Comparison of ENCODE assay signal across 26 cellular contexts in the genomic region with DNA sequence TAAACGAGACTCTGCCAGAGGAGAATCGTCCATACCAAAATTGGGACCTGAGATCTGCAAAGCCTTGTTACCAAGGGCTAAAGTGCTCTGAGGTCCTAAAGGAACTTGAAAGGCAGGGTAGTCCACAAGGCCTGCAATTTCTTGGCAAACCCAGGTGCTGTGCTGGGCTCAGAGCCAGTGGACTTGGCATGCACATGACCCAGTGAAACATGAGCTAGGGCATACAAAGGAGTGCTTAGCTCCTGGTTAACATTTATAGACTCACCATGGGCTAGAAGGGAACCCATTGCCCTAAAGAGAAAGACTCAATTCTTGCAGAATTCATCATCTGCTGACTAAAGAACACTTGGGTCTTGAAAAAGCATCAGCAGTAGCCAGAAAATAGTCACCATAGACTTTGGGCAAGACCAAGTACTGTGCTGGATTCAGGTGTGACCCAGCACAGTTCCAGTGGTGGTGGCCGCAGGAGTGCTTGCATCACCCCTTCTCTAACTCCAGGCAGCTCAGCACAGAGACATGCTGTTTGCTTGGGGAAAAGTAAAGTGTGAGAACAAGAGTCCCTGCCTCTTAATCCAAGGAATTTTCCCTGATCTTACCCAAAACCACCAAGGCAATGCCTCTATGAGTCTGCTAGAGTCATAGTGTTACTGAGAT.
DNase-seq lines count a peak whose midpoint lies in the region; ATAC-seq, FAIRE-seq and TF ChIP-seq lines count a peak whose summit lies in the region.
"Had no signal": no experiment of that assay in that cellular context is flagged by ENCODE, and none has a peak within 500 bp of the region (broad histone marks: within the 10 kb centered on the region; RNA-seq: fewer than 3 reads in every experiment).

No MANE protein-coding gene starts in this region.

- no peak for TF ChIP-seq CTCF in bronchial epithelial cell (IDR thresholded peaks at IDR 0.05; ENCODE audit: insufficient read depth, low read length, severe bottlenecking)

- no peak overlapping the region for H3K4me3 ChIP-seq in bronchial epithelial cell (ENCODE audit: low read depth, low read length)
- H3K4me3 ChIP-seq: psoas muscle, SJSA1, skin epidermis, upper lobe of right lung had no signal

- H3K27me3 ChIP-seq in bronchial epithelial cell (ENCODE audit: control insufficient read depth, insufficient read depth, low read length), result no peaks in the 10 kb centered on the region
- H3K27me3 ChIP-seq: BE2C, SJSA1, upper lobe of right lung had no signal

- DNase-seq in SHP77 (lab: John Stamatoyannopoulos, UW) (peak; percentile 0 to 52), SHP77 treated with DMSO at 0.1 percent for 48 hours (lab: John Stamatoyannopoulos, UW) (no peak), NCI-H446 (lab: John Stamatoyannopoulos, UW) (peak; percentile 44 to 86), bronchial epithelial cell (ENCODE audit: low read depth) (peak; percentile 29), renal cortical epithelial cell (ENCODE audit: low read depth) (peak; percentile 26), NCI-H1436 (lab: John Stamatoyannopoulos, UW) (no peak), ureter (ENCODE audit: low spot score) (no peak)
- DNase-seq: activated CD4-positive, alpha-beta T cell treated with anti-CD3 and anti-CD28 coated beads, Interleukin-2, amount 10 ng/mL, durations not matched to agents 24 days and 14 days; activated naive CD4-positive, alpha-beta T cell treated with anti-CD3 and anti-CD28 coated beads, Interleukin-2, amount 10 ng/mL, durations not matched to agents 7 days and 5 days; activated T-cell treated with anti-CD3 and anti-CD28 coated beads, Interleukin-2, amount 50 U/mL, for 72 hours; amniotic stem cell; BE2C; Caco-2; caudate nucleus; endodermal cell; GOT3; kidney; NCI-H187; NCI-H510A treated with DMSO at 0.1 percent for 48 hours; psoas muscle; substantia nigra; upper lobe of right lung had no signal

- no peaks in the 10 kb centered on the region for H3K36me3 ChIP-seq in bronchial epithelial cell (ENCODE audit: control insufficient read depth, insufficient read depth, low read length)
- H3K36me3 ChIP-seq: BE2C, SJSA1, upper lobe of right lung had no signal

- FAIRE-seq in bronchial epithelial cell (lab: Jason Lieb, UNC), result no peak
- FAIRE-seq: kidney had no signal

- no peak for ATAC-seq in GM18519 (IDR thresholded peaks at IDR 0.05; ENCODE audit: low FRiP score, unreplicated experiment)
- ATAC-seq: activated T-cell treated with anti-CD3 and anti-CD28 coated beads, Interleukin-2, amount 50 U/mL, for 72 hours; Panc1; psoas muscle; upper lobe of right lung had no signal

Comparison
In these comparisons a context has a peak if more than half of its experiments do, and no peak if none do; other contexts are left out.
1. DNase-seq: peak in SHP77 (2 of 2), NCI-H446 (2 of 2), bronchial epithelial cell (single experiment) and renal cortical epithelial cell (single experiment); none in SHP77 treated with DMSO at 0.1 percent for 48 hours (single experiment), NCI-H1436 (single experiment) and ureter (single experiment).